ENCODE assay signal across 18 cellular contexts in the genomic region with DNA sequence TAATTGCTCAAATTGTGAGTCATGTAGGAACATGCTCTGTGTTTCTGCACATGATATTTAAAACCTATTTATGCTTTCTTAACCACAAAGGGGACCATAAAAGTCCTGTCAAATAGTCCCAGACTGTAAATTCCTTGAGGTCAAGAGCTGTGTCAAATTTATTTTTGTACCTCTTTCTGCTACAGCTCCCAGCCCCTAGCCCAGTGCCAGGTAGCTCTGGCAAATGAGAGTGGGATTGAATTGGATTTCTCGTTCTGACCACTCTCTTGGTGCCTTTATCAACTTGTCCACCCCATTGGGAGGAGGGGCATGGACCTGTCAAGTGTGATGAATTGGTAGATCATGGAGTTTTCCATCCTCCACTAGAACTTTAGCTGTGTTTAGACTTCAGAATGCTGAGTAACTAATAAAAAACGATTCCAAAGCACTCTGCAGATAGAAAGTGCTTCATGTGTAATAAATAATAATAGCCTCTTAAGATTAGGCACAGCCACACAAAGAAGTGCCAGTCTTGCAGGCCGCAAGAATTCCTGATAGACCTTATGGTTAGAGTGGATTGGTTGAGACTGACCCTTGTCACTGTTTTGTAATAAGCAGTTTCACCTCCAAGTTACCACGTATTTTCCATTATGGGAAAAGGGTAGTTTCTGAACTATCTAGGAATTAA.
DNase-seq lines count a peak whose midpoint lies in the region; ATAC-seq and TF ChIP-seq lines count a peak whose summit lies in the region.
"Had no signal": no experiment of that assay in that cellular context is flagged by ENCODE, and none has a peak within 500 bp of the region (broad histone marks: within the 10 kb centered on the region; RNA-seq: fewer than 3 reads in every experiment).

No MANE protein-coding gene starts in this region.

- no peak for TF ChIP-seq CTCF in coronary artery (IDR thresholded peaks at IDR 0.05)
- TF ChIP-seq CTCF in mesothelial cell of epicardium (IDR thresholded peaks at IDR 0.05; ENCODE audit: unreplicated experiment): no peak
- TF ChIP-seq CTCF in vagina (IDR thresholded peaks at IDR 0.05): no peak

- H3K27ac ChIP-seq in coronary artery (peak overlapping the region; percentile 81 to 98), vagina (peak overlapping the region; percentile 51)
- H3K27ac ChIP-seq: RWPE1 had no signal

- no peaks in the 10 kb centered on the region for H3K9me3 ChIP-seq in vagina

- H3K4me3 Mint-ChIP-seq in activated T-cell treated with anti-CD3 and anti-CD28 coated beads, Interleukin-2, amount 50 U/mL, for 72 hours: no peak overlapping the region
- no peak overlapping the region for H3K4me3 Mint-ChIP-seq in mesothelial cell of epicardium
- H3K4me3 Mint-ChIP-seq: stimulated activated naive CD8-positive, alpha-beta T cell treated with anti-CD3 and anti-CD28 coated beads, Interleukin-15, amount 100 ng/mL, for 72 hours had no signal

- no peaks in the 10 kb centered on the region for H3K27me3 ChIP-seq in vagina

- peaks cover 1 to 2% of the 10 kb centered on the region in 2 donors for H3K36me3 Mint-ChIP-seq in activated T-cell treated with anti-CD3 and anti-CD28 coated beads, Interleukin-2, amount 50 U/mL, for 72 hours (ENCODE audit: insufficient read depth in 2 of 2)
- H3K36me3 Mint-ChIP-seq in mesothelial cell of epicardium: peaks cover 3% of the 10 kb centered on the region

- TF ChIP-seq POLR2A in vagina (IDR thresholded peaks at IDR 0.05): no peak

- H3K4me3 ChIP-seq in coronary artery (no peak overlapping the region), vagina (no peak overlapping the region)

- intact Hi-C loops in vagina (cut with DNase I): no loop called here

- no peaks in the 10 kb centered on the region for H3K36me3 ChIP-seq in vagina

- H3K27me3 Mint-ChIP-seq in activated T-cell treated with anti-CD3 and anti-CD28 coated beads, Interleukin-2, amount 50 U/mL, for 72 hours (ENCODE audit: low read depth): no peaks in the 10 kb centered on the region
- no peaks in the 10 kb centered on the region for H3K27me3 Mint-ChIP-seq in mesothelial cell of epicardium (ENCODE audit: low read depth)
- H3K27me3 Mint-ChIP-seq: progenitor cell of endocrine pancreas; stimulated activated naive CD8-positive, alpha-beta T cell treated with anti-CD3 and anti-CD28 coated beads, Interleukin-15, amount 100 ng/mL, for 72 hours had no signal

- peaks cover 46% of the 10 kb centered on the region for H3K4me1 Mint-ChIP-seq in activated T-cell treated with anti-CD3 and anti-CD28 coated beads, Interleukin-2, amount 50 U/mL, for 72 hours (ENCODE audit: low read depth)
- H3K4me1 Mint-ChIP-seq in mesothelial cell of epicardium: peaks cover 53% of the 10 kb centered on the region

- H3K9me3 Mint-ChIP-seq in activated T-cell treated with anti-CD3 and anti-CD28 coated beads, Interleukin-2, amount 50 U/mL, for 72 hours: no peaks in the 10 kb centered on the region
- H3K9me3 Mint-ChIP-seq in mesothelial cell of epicardium: no peaks in the 10 kb centered on the region
- H3K9me3 Mint-ChIP-seq: stimulated activated naive CD8-positive, alpha-beta T cell treated with anti-CD3 and anti-CD28 coated beads, Interleukin-15, amount 100 ng/mL, for 72 hours had no signal

- no peak for DNase-seq in activated T-cell treated with anti-CD3 and anti-CD28 coated beads, Interleukin-2, amount 50 U/mL, for 72 hours
- no peak for DNase-seq in activated T-cell treated with anti-CD3 and anti-CD28 coated beads, Interleukin-2, amount 50 U/mL, for 48 hours
- DNase-seq in coronary artery (ENCODE audit: low spot score): no peak
- no peak for DNase-seq in mesothelial cell of epicardium (ENCODE audit: low spot score in 2 of 2, unreplicated experiment in 2 of 2)
- DNase-seq in vagina (ENCODE audit: extremely low spot score in 2 of 2): no peak
- no peak for DNase-seq in DMS53 (lab: John Stamatoyannopoulos, UW)
- DNase-seq: activated CD4-positive, alpha-beta T cell treated with anti-CD3 and anti-CD28 coated beads, Interleukin-2, amount 50 U/mL, for 4 hours; activated gamma-delta T cell treated with Interleukin-2 at 50 U/mL for 16 hours; caudate nucleus; midbrain; NCI-H1436 treated with DMSO at 0.1 percent for 48 hours; NCI-H69; stimulated activated naive CD8-positive, alpha-beta T cell treated with anti-CD3 and anti-CD28 coated beads, Interleukin-15, amount 100 ng/mL, for 72 hours; T-helper 9 cell had no signal

- peaks cover 72% of the 10 kb centered on the region for H3K4me1 ChIP-seq in vagina

- H3K27ac Mint-ChIP-seq in activated T-cell treated with anti-CD3 and anti-CD28 coated beads, Interleukin-2, amount 50 U/mL, for 72 hours: peak overlapping the region; percentile 24
- H3K27ac Mint-ChIP-seq in mesothelial cell of epicardium: peak overlapping the region; percentile 67
- H3K27ac Mint-ChIP-seq: progenitor cell of endocrine pancreas; stimulated activated naive CD8-positive, alpha-beta T cell treated with anti-CD3 and anti-CD28 coated beads, Interleukin-15, amount 100 ng/mL, for 72 hours had no signal

- no peak for ATAC-seq in activated T-cell treated with anti-CD3 and anti-CD28 coated beads, Interleukin-2, amount 50 U/mL, for 72 hours (replicated peaks in 1 of 2)
- no peak for ATAC-seq in GM19397 (IDR thresholded peaks at IDR 0.05; ENCODE audit: unreplicated experiment)
- ATAC-seq in GM21825 (IDR thresholded peaks at IDR 0.05; ENCODE audit: unreplicated experiment): no peak
- ATAC-seq: stimulated activated naive CD8-positive, alpha-beta T cell treated with anti-CD3 and anti-CD28 coated beads, Interleukin-15, amount 100 ng/mL, for 72 hours had no signal
